8 cellular contexts compared by ENCODE assay signal in the genomic region with DNA sequence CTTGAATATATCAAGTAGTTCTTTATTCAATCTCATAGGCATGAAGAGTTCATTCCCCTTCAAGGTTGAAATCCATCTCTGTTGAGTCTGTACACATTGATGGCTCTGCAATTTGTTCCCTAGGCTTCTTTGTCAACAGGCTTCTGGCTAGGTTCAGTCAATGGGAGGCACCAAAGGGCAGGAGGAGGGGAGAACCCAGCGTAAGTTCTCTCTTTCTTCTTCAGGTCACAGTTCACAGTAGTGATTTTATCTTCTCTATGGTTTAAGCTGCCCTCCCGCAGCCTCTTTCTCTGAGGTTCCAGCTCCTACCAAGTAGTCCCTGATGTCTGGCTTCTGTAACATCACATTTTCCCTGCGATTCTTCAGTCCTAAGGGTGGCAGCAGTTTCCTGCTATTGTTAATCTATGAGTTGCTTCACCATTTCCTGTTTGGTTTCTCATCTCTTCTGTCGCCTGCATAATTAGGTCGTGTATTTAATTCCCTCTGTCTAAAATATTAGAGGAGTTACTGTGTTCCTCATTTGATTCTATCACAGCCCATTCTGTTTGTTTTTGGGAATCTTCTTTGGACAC.
DNase-seq lines count a peak whose midpoint lies in the region; ATAC-seq, FAIRE-seq and TF ChIP-seq lines count a peak whose summit lies in the region.

No MANE protein-coding gene starts in this region.

- no peak for FAIRE-seq in GM19239 (lab: Jason Lieb, UNC)

- intact Hi-C loops in activated T-helper 2 cell treated with anti-CD3 and anti-CD28 coated beads, Interferon-gamma antibody, Interleukin-2, Interleukin-4, amounts not matched to agents 10 μg/mL and 5 μg/mL and 100 μg/mL, durations not matched to agents 14 hours and 24 hours and 36 hours (cut with micrococcal nuclease), result loop anchor here (1.0 to 10.0 kb wide), 4 partner anchors 26 to 427 kb away; no protein-coding TSS in a partner anchor

- no peaks in the 10 kb centered on the region for H3K9me3 ChIP-seq in MM.1S (replicated peaks; ENCODE audit: insufficient read depth, low read length)
- H3K9me3 ChIP-seq in liver (ENCODE audit: control insufficient read depth in 4 of 4, low read length in 3 of 4), result no peaks in the 10 kb centered on the region

- no peaks in the 10 kb centered on the region for H3K27me3 ChIP-seq in MM.1S (replicated peaks; ENCODE audit: insufficient read depth, low read length)
- H3K27me3 ChIP-seq in liver (ENCODE audit: control insufficient read depth in 4 of 4, insufficient read depth in 4 of 4, low read length in 3 of 4), result no peaks in the 10 kb centered on the region

- peak; percentile 70 to 73 for TF ChIP-seq RAD21 in liver (IDR thresholded peaks at IDR 0.05)

- H3K79me2 ChIP-seq in MM.1S (ENCODE audit: low read length), result no peaks in the 10 kb centered on the region

- peaks cover 12% of the 10 kb centered on the region for H3K4me1 Mint-ChIP-seq in activated T-helper 2 cell treated with anti-CD3 and anti-CD28 coated beads, Interferon-gamma antibody, Interleukin-2, Interleukin-4, amounts not matched to agents 10 μg/mL and 5 μg/mL and 100 μg/mL, durations not matched to agents 14 hours and 24 hours and 36 hours (ENCODE audit: low read depth)

- H4K20me1 ChIP-seq in MM.1S (ENCODE audit: insufficient read depth, low read length), result no peaks in the 10 kb centered on the region

- H3K36me3 ChIP-seq in MM.1S (replicated peaks; ENCODE audit: insufficient read depth, low read length) (no peaks in the 10 kb centered on the region), liver (ENCODE audit: control insufficient read depth in 4 of 4, insufficient read depth in 3 of 4, low read depth in 1 of 4, low read length in 3 of 4) (no peaks in the 10 kb centered on the region)

- H3F3A ChIP-seq in MM.1S (ENCODE audit: insufficient read depth, low read length), result no peaks in the 10 kb centered on the region

- 26% methylated on average over 5 of the region's 5 CpGs for WGBS in liver

- no peak overlapping the region for H3K4me3 Mint-ChIP-seq in activated T-helper 2 cell treated with anti-CD3 and anti-CD28 coated beads, Interferon-gamma antibody, Interleukin-2, Interleukin-4, amounts not matched to agents 10 μg/mL and 5 μg/mL and 100 μg/mL, durations not matched to agents 14 hours and 24 hours and 36 hours (ENCODE audit: low read depth)

- no peak overlapping the region for H3K4me2 ChIP-seq in MM.1S (ENCODE audit: low read depth, low read length)

- H3K27ac Mint-ChIP-seq in activated T-helper 2 cell treated with anti-CD3 and anti-CD28 coated beads, Interferon-gamma antibody, Interleukin-2, Interleukin-4, amounts not matched to agents 10 μg/mL and 5 μg/mL and 100 μg/mL, durations not matched to agents 14 hours and 24 hours and 36 hours, result no peak overlapping the region

- H3K27ac ChIP-seq in MM.1S (ENCODE audit: low read length), result no peak overlapping the region
- no peak overlapping the region for H3K27ac ChIP-seq in liver (ENCODE audit: low read depth in 1 of 2, low read length in 2 of 2)

- no peaks in the 10 kb centered on the region for H3K9me2 ChIP-seq in MM.1S (replicated peaks; ENCODE audit: insufficient read depth, low read length)

- peak; percentile 66 for DNase-seq in DMS53 (lab: John Stamatoyannopoulos, UW)
- DNase-seq in MM.1S, result peak; percentile 40
- DNase-seq in activated T-helper 2 cell treated with anti-CD3 and anti-CD28 coated beads, Interferon-gamma antibody, Interleukin-2, Interleukin-4, amounts not matched to agents 10 μg/mL and 5 μg/mL and 100 μg/mL, durations not matched to agents 14 hours and 24 hours and 36 hours (ENCODE audit: low spot score), result peak; percentile 17
- no peak for DNase-seq in NCI-H1092 (lab: John Stamatoyannopoulos, UW)
- no peak for DNase-seq in GM19239 (ENCODE audit: insufficient read length, low spot score)

- H3K4me1 ChIP-seq in MM.1S (ENCODE audit: low read length), result no peaks in the 10 kb centered on the region
- H3K4me1 ChIP-seq in liver (ENCODE audit: control insufficient read depth in 4 of 4, insufficient read depth in 4 of 4, low read length in 3 of 4), result peaks cover 0 to 4% (median 0%) of the 10 kb centered on the region in 4 donors

- H3K4me3 ChIP-seq in MM.1S (ENCODE audit: low read length) (no peak overlapping the region), liver (ENCODE audit: low read depth in 1 of 3, low read length in 3 of 3) (no peak overlapping the region)

- H3K9ac ChIP-seq in MM.1S (ENCODE audit: low read length) (no peak overlapping the region), liver (ENCODE audit: low read depth in 1 of 2, low read length in 2 of 2) (no peak overlapping the region)

- H3K36me3 Mint-ChIP-seq in activated T-helper 2 cell treated with anti-CD3 and anti-CD28 coated beads, Interferon-gamma antibody, Interleukin-2, Interleukin-4, amounts not matched to agents 10 μg/mL and 5 μg/mL and 100 μg/mL, durations not matched to agents 14 hours and 24 hours and 36 hours (ENCODE audit: low read depth), result no peaks in the 10 kb centered on the region

- ATAC-seq in GM21390 (IDR thresholded peaks at IDR 0.05; ENCODE audit: unreplicated experiment) (no peak), HG03469 (IDR thresholded peaks at IDR 0.05; ENCODE audit: unreplicated experiment) (no peak)

- no peaks in the 10 kb centered on the region for H3K9me3 Mint-ChIP-seq in activated T-helper 2 cell treated with anti-CD3 and anti-CD28 coated beads, Interferon-gamma antibody, Interleukin-2, Interleukin-4, amounts not matched to agents 10 μg/mL and 5 μg/mL and 100 μg/mL, durations not matched to agents 14 hours and 24 hours and 36 hours

- peaks cover 10% of the 10 kb centered on the region for H3K27me3 Mint-ChIP-seq in activated T-helper 2 cell treated with anti-CD3 and anti-CD28 coated beads, Interferon-gamma antibody, Interleukin-2, Interleukin-4, amounts not matched to agents 10 μg/mL and 5 μg/mL and 100 μg/mL, durations not matched to agents 14 hours and 24 hours and 36 hours (ENCODE audit: low read depth)

- H2AFZ ChIP-seq in MM.1S (ENCODE audit: low read length), result no peak overlapping the region

- TF ChIP-seq CTCF in MM.1S (IDR thresholded peaks at IDR 0.05; ENCODE audit: low read length), result peak; percentile 24
- no peak for TF ChIP-seq CTCF in liver (IDR thresholded peaks at IDR 0.05; ENCODE audit: low read depth, low read length, missing input control)

TF ChIP-seq in liver, 16 proteins besides CTCF, POLR2A, EP300 and RAD21:
- TF ChIP-seq NR2F2 (IDR thresholded peaks at IDR 0.05), result peak; percentile 23
- TF ChIP-seq HNF4A (conservative IDR thresholded peaks at IDR 0.05), result peak in 1 of 2 donors; percentile 11
- TF ChIP-seq, protein P1, sequence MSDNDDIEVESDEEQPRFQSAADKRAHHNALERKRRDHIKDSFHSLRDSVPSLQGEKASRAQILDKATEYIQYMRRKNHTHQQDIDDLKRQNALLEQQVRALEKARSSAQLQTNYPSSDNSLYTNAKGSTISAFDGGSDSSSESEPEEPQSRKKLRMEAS (IDR thresholded peaks at IDR 0.05), result no peak
- TF ChIP-seq, protein P2, sequence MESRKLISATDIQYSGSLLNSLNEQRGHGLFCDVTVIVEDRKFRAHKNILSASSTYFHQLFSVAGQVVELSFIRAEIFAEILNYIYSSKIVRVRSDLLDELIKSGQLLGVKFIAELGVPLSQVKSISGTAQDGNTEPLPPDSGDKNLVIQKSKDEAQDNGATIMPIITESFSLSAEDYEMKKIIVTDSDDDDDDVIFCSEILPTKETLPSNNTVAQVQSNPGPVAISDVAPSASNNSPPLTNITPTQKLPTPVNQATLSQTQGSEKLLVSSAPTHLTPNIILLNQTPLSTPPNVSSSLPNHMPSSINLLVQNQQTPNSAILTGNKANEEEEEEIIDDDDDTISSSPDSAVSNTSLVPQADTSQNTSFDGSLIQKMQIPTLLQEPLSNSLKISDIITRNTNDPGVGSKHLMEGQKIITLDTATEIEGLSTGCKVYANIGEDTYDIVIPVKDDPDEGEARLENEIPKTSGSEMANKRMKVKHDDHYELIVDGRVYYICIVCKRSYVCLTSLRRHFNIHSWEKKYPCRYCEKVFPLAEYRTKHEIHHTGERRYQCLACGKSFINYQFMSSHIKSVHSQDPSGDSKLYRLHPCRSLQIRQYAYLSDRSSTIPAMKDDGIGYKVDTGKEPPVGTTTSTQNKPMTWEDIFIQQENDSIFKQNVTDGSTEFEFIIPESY (IDR thresholded peaks at IDR 0.05), result no peak
TF ChIP-seq in liver: peak in this region for 2.

Comparison
In these comparisons a context has a peak if more than half of its experiments do, and no peak if none do; other contexts are left out.
1. DNase-seq: peak in DMS53 (single experiment), MM.1S (single experiment) and activated T-helper 2 cell treated with anti-CD3 and anti-CD28 coated beads, Interferon-gamma antibody, Interleukin-2, Interleukin-4, amounts not matched to agents 10 μg/mL and 5 μg/mL and 100 μg/mL, durations not matched to agents 14 hours and 24 hours and 36 hours (single experiment); none in NCI-H1092 (single experiment) and GM19239 (single experiment).